ENCODE assay signal across 1 cellular context in genomic region chr2:241818943-241819270, GRCh38.
TF ChIP-seq lines count a peak whose summit lies in the region.

No MANE protein-coding gene starts in this region.

TF ChIP-seq in HepG2, 621 proteins besides CTCF, POLR2A, EP300 and RAD21 (continued from another document and continues in another):
- TF ChIP-seq ZBTB44 (CRISPR knock-in tag; IDR thresholded peaks at IDR 0.05), result 0 out of 2 replicates have a peak, but pooled peaks have one; percentile 65
- 0 out of 2 replicates have a peak, but pooled peaks have one; percentile 45 for TF ChIP-seq ZBTB26 (CRISPR knock-in tag; IDR thresholded peaks at IDR 0.05; ENCODE audit: borderline replicate concordance)
- TF ChIP-seq ZKSCAN5 (CRISPR knock-in tag; IDR thresholded peaks at IDR 0.05), result no peak
- TF ChIP-seq PATZ1 (CRISPR knock-in tag; IDR thresholded peaks at IDR 0.05), result peak; percentile 58
- peak; percentile 91; the same call in 1 of the 2 replicates for TF ChIP-seq ZSCAN9 (CRISPR knock-in tag; IDR thresholded peaks at IDR 0.05; ENCODE audit: borderline replicate concordance)
- no peak for TF ChIP-seq CHD4 (IDR thresholded peaks at IDR 0.05; ENCODE audit: borderline replicate concordance, low read length)
- peak; percentile 61; the same call in 1 of the 2 replicates for TF ChIP-seq ZNF160 (CRISPR knock-in tag; IDR thresholded peaks at IDR 0.05)
- TF ChIP-seq ZBTB14 (CRISPR knock-in tag; IDR thresholded peaks at IDR 0.05), result no peak
- peak; percentile 81; the same call in 1 of the 2 replicates for TF ChIP-seq CBX5 (CRISPR knock-in tag; IDR thresholded peaks at IDR 0.05; ENCODE audit: borderline replicate concordance)
- TF ChIP-seq POGK (CRISPR knock-in tag; conservative IDR thresholded peaks at IDR 0.05), result peak; percentile 91; the same call in 1 of the 2 replicates
- TF ChIP-seq ZNF563 (CRISPR knock-in tag; IDR thresholded peaks at IDR 0.05), result no peak
- TF ChIP-seq ZMYM4 (CRISPR knock-in tag; IDR thresholded peaks at IDR 0.05), result peak; percentile 75
- TF ChIP-seq CC2D1A (CRISPR knock-in tag; IDR thresholded peaks at IDR 0.05), result no peak
- peak; percentile 79 for TF ChIP-seq MTA1 (CRISPR knock-in tag; IDR thresholded peaks at IDR 0.05; ENCODE audit: borderline replicate concordance)
- TF ChIP-seq ZNF7 (CRISPR knock-in tag; IDR thresholded peaks at IDR 0.05), result no peak
- no peak for TF ChIP-seq ZNF768 (CRISPR knock-in tag; IDR thresholded peaks at IDR 0.05)
- peak; percentile 75; the same call in 1 of the 2 replicates for TF ChIP-seq ZNF775 (CRISPR knock-in tag; IDR thresholded peaks at IDR 0.05; ENCODE audit: borderline replicate concordance)
- peak; percentile 71; the same call in 1 of the 2 replicates for TF ChIP-seq ZFP37 (CRISPR knock-in tag; IDR thresholded peaks at IDR 0.05; ENCODE audit: borderline replicate concordance)
- peak; percentile 83 for TF ChIP-seq IRF2 (CRISPR knock-in tag; IDR thresholded peaks at IDR 0.05)
- no peak for TF ChIP-seq ATF5 (CRISPR knock-in tag; IDR thresholded peaks at IDR 0.05; ENCODE audit: low read depth)
- TF ChIP-seq SPEN (CRISPR knock-in tag; IDR thresholded peaks at IDR 0.05; ENCODE audit: low read depth), result peak; percentile 87; the same call in 1 of the 2 replicates
- TF ChIP-seq ZNF781 (CRISPR knock-in tag; IDR thresholded peaks at IDR 0.05; ENCODE audit: borderline replicate concordance, not compliant biosample characterization), result peak; percentile 91
- no peak; the same call in 1 of the 2 replicates for TF ChIP-seq MED13 (CRISPR knock-in tag; IDR thresholded peaks at IDR 0.05)
- TF ChIP-seq MBD4 (IDR thresholded peaks at IDR 0.05; ENCODE audit: borderline replicate concordance, low read length), result no peak
- no peak for TF ChIP-seq TCF7 (IDR thresholded peaks at IDR 0.05; ENCODE audit: low read depth)
- peak; percentile 91 for TF ChIP-seq PHF21A (CRISPR knock-in tag; IDR thresholded peaks at IDR 0.05)
- TF ChIP-seq TGIF2 (CRISPR knock-in tag; IDR thresholded peaks at IDR 0.05), result peak; percentile 98
- TF ChIP-seq ZGPAT (CRISPR knock-in tag; IDR thresholded peaks at IDR 0.05), result peak; percentile 90
- TF ChIP-seq TEAD3 (CRISPR knock-in tag; optimal IDR thresholded peaks at IDR 0.05; ENCODE audit: borderline replicate concordance), result peak; percentile 87
- TF ChIP-seq HOXA9 (CRISPR knock-in tag; IDR thresholded peaks at IDR 0.05; ENCODE audit: borderline replicate concordance), result no peak
- TF ChIP-seq RELA (CRISPR knock-in tag; IDR thresholded peaks at IDR 0.05), result peak; percentile 55; the same call in 1 of the 2 replicates
- 0 out of 2 replicates have a peak, but pooled peaks have one; percentile 78 for TF ChIP-seq KLF9 (CRISPR knock-in tag; IDR thresholded peaks at IDR 0.05; ENCODE audit: low read depth)
- TF ChIP-seq FOXP1 (IDR thresholded peaks at IDR 0.05), result no peak
- TF ChIP-seq FOXP1 (CRISPR knock-in tag; IDR thresholded peaks at IDR 0.05), result peak; percentile 59; the same call in 1 of the 2 replicates
- peak; percentile 92 for TF ChIP-seq ZNF230 (CRISPR knock-in tag; IDR thresholded peaks at IDR 0.05)
- TF ChIP-seq ZNF235 (CRISPR knock-in tag; IDR thresholded peaks at IDR 0.05; ENCODE audit: borderline replicate concordance), result peak; percentile 83; the same call in 1 of the 2 replicates
- peak; percentile 57; the same call in 2 of the 3 replicates for TF ChIP-seq MXI1 (IDR thresholded peaks at IDR 0.05; ENCODE audit: borderline replicate concordance, low read depth, low read length)
- TF ChIP-seq MYC (CRISPR knock-in tag; IDR thresholded peaks at IDR 0.05; ENCODE audit: borderline replicate concordance), result peak; percentile 87; the same call in 1 of the 2 replicates
- TF ChIP-seq SKI (IDR thresholded peaks at IDR 0.05; ENCODE audit: partially characterized antibody), result peak; percentile 95
- TF ChIP-seq HIVEP1 (CRISPR knock-in tag; IDR thresholded peaks at IDR 0.05), result peak; percentile 86
- no peak for TF ChIP-seq GLMP (CRISPR knock-in tag; IDR thresholded peaks at IDR 0.05; ENCODE audit: borderline replicate concordance)
- no peak for TF ChIP-seq ARNT (IDR thresholded peaks at IDR 0.05)
- peak; percentile 60; the same call in 1 of the 2 replicates for TF ChIP-seq KMT2B (CRISPR knock-in tag; IDR thresholded peaks at IDR 0.05)
- TF ChIP-seq MTA3 (CRISPR knock-in tag; IDR thresholded peaks at IDR 0.05), result no peak
- no peak for TF ChIP-seq CEBPZ (IDR thresholded peaks at IDR 0.05; ENCODE audit: low read length)
